ENCODE assay signal across 8 cellular contexts in genomic region chr20:35991142-35991771, GRCh38. TPM values are rescaled to one million over a fixed set of nuclear protein-coding genes. Genes with fewer than 3 reads are reported as not detected.
A peak's percentile ranks its signal among the peaks of the same experiment; 100 is the strongest.
DNase-seq lines count a peak whose midpoint lies in the region; ATAC-seq and TF ChIP-seq lines count a peak whose summit lies in the region.

No MANE protein-coding gene starts in this region.

- H3K36me3 ChIP-seq in esophagus muscularis mucosa: no peaks in the 10 kb centered on the region

- H3K4me1 ChIP-seq in esophagus muscularis mucosa: peaks cover 0 to 7% (median 3%) of the 10 kb centered on the region in 4 donors

- in situ Hi-C loops in KBM-7 (cut with MboI; ENCODE audit: low pct_unique_long_range_greater_than_20kb, low sequenced_read_pairs): no loop called here

- TF ChIP-seq EP300 in esophagus muscularis mucosa (IDR thresholded peaks at IDR 0.05): no peak

- peaks cover 20% of the 10 kb centered on the region for H3K27me3 Mint-ChIP-seq in activated CD8-positive, alpha-beta T cell treated with anti-CD3 and anti-CD28 coated beads, Interleukin-2, amount 10 ng/mL, durations not matched to agents 7 days and 5 days (ENCODE audit: low read depth)

- peaks cover 2% of the 10 kb centered on the region for H3K4me1 Mint-ChIP-seq in activated CD8-positive, alpha-beta T cell treated with anti-CD3 and anti-CD28 coated beads, Interleukin-2, amount 10 ng/mL, durations not matched to agents 7 days and 5 days (ENCODE audit: low read depth)

- H3K4me3 ChIP-seq in esophagus muscularis mucosa: no peak overlapping the region

- H3K27me3 ChIP-seq in esophagus muscularis mucosa: no peaks in the 10 kb centered on the region

- no peak overlapping the region for H3K27ac ChIP-seq in esophagus muscularis mucosa (replicated peaks in 1 of 4)

- H3K27ac Mint-ChIP-seq in activated CD8-positive, alpha-beta T cell treated with anti-CD3 and anti-CD28 coated beads, Interleukin-2, amount 10 ng/mL, durations not matched to agents 7 days and 5 days: no peak overlapping the region

- peak in 1 of 3 experiments; percentile 30 for TF ChIP-seq CTCF in esophagus muscularis mucosa (IDR thresholded peaks at IDR 0.05)

- peak; percentile 25 for DNase-seq in COLO668 (lab: John Stamatoyannopoulos, UW; ENCODE audit: unreplicated experiment)
- DNase-seq in KBM-7: peak; percentile 45
- peak; percentile 37 for DNase-seq in activated CD8-positive, alpha-beta T cell treated with anti-CD3 and anti-CD28 coated beads, Interleukin-2, amount 10 ng/mL, durations not matched to agents 7 days and 5 days
- DNase-seq in kidney tubule cell (ENCODE audit: low spot score): peak; percentile 31
- no peak for DNase-seq in esophagus muscularis mucosa (ENCODE audit: extremely low spot score)

- no peaks in the 10 kb centered on the region for H3K36me3 Mint-ChIP-seq in activated CD8-positive, alpha-beta T cell treated with anti-CD3 and anti-CD28 coated beads, Interleukin-2, amount 10 ng/mL, durations not matched to agents 7 days and 5 days (ENCODE audit: low read depth)

- CTCF ChIA-PET in activated CD8-positive, alpha-beta T cell treated with anti-CD3 and anti-CD28 coated beads, Interleukin-2, amount 10 ng/mL, durations not matched to agents 7 days and 5 days (lab: Charles Lee): interaction anchor here (0.9 to 8.6 kb wide), 16 partner anchors 10 to 208 kb away, joined by 3 to 288 read pairs (median 7); partner anchors contain the start of gene SCAND1

- POLR2A ChIA-PET in activated CD8-positive, alpha-beta T cell treated with anti-CD3 and anti-CD28 coated beads, Interleukin-2, amount 10 ng/mL, durations not matched to agents 7 days and 5 days (lab: Charles Lee): interaction anchor here (0.6 to 1.4 kb wide), 2 partner anchors 147 to 155 kb away, joined by 4 read pairs; no protein-coding TSS in a partner anchor

- no peak overlapping the region for H3K4me3 Mint-ChIP-seq in activated CD8-positive, alpha-beta T cell treated with anti-CD3 and anti-CD28 coated beads, Interleukin-2, amount 10 ng/mL, durations not matched to agents 7 days and 5 days

- no peak for TF ChIP-seq POLR2A in esophagus muscularis mucosa (IDR thresholded peaks at IDR 0.05; ENCODE audit: low read depth)

- 40% methylated on average over 3 of the region's 3 CpGs for WGBS in esophagus muscularis mucosa

- intact Hi-C loops in esophagus muscularis mucosa (cut with DNase I): loop anchor here (5.0 kb wide), 1 partner anchor 206 kb away; no protein-coding TSS in a partner anchor

- peak; percentile 50 for ATAC-seq in activated CD8-positive, alpha-beta T cell treated with anti-CD3 and anti-CD28 coated beads, Interleukin-2, amount 10 ng/mL, durations not matched to agents 7 days and 5 days
- ATAC-seq in HG03025 (IDR thresholded peaks at IDR 0.05; ENCODE audit: low FRiP score, unreplicated experiment): no peak
- ATAC-seq in GM18867 (IDR thresholded peaks at IDR 0.05; ENCODE audit: unreplicated experiment): no peak
- ATAC-seq in GM19452 (IDR thresholded peaks at IDR 0.05; ENCODE audit: unreplicated experiment): no peak

- no peaks in the 10 kb centered on the region for H3K9me3 ChIP-seq in esophagus muscularis mucosa

- H3K9me3 Mint-ChIP-seq in activated CD8-positive, alpha-beta T cell treated with anti-CD3 and anti-CD28 coated beads, Interleukin-2, amount 10 ng/mL, durations not matched to agents 7 days and 5 days (ENCODE audit: insufficient read depth): no peaks in the 10 kb centered on the region

RNA-seq across cellular contexts. Expression of gene CNBD2, which starts 22.9 kb away (rescaled TPM):
- 1 to 10 TPM; 4.9 to 6.1 TPM for total RNA-seq in activated CD8-positive, alpha-beta T cell treated with anti-CD3 and anti-CD28 coated beads, Interleukin-2, amount 10 ng/mL, durations not matched to agents 7 days and 5 days
- 1 to 10 TPM; 4.2 to 7.1 (median 4.7) TPM for total RNA-seq in esophagus muscularis mucosa

RNA-seq across cellular contexts. Expression of gene SCAND1, which starts 37.0 kb away (rescaled TPM):
- 10 to 100 TPM; 63.2 to 64.7 TPM for total RNA-seq in activated CD8-positive, alpha-beta T cell treated with anti-CD3 and anti-CD28 coated beads, Interleukin-2, amount 10 ng/mL, durations not matched to agents 7 days and 5 days
- total RNA-seq in esophagus muscularis mucosa: 100 to 1,000 TPM in 2 of 4 donors, 10 to 100 TPM in 2; 79.7 to 138 (median 94.2) TPM
